9 cellular contexts compared by ENCODE assay signal in the genomic region with DNA sequence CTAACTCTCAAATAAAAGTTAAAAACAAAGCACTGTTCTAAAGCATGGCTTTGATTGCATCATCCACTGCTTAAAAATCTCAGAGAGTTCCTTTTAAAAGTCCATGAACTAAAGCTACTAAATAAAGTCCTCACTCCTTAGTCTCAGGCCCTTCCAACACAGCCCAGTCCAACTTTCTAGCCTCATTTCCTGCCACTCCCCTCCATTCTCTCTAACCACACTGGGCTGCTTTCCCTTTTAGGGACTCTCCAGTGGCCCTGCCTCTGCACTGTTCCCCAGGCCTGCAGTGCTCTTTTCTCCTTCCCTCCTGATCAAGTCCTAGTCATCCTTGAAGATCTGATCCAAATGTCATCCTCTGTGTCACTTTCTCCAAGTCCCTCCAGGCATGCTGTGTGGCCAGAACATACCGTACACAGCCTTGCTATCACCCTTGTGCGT. TPM values are rescaled to one million over a fixed set of nuclear protein-coding genes. Genes with fewer than 3 reads are reported as not detected.
DNase-seq lines count a peak whose midpoint lies in the region; ATAC-seq and TF ChIP-seq lines count a peak whose summit lies in the region.
"Had no signal": no experiment of that assay in that cellular context is flagged by ENCODE, and none has a peak within 500 bp of the region (broad histone marks: within the 10 kb centered on the region; RNA-seq: fewer than 3 reads in every experiment).

No MANE protein-coding gene starts in this region.

- no peak overlapping the region for H3K27ac ChIP-seq in CD4-positive, alpha-beta memory T cell (ENCODE audit: low read depth, low read length)

- ATAC-seq in activated T-helper 17 cell treated with anti-CD3 and anti-CD28 coated beads, Interleukin-2, amount 50 U/mL, for 72 hours (replicated peaks), result peak; percentile 47
- ATAC-seq in left cardiac atrium, result peak; percentile 91 to 93
- peak; percentile 73 for ATAC-seq in stimulated activated naive CD8-positive, alpha-beta T cell treated with anti-CD3 and anti-CD28 coated beads, Interleukin-15, amount 100 ng/mL, for 72 hours

- no peak for TF ChIP-seq CTCF in HFFc6 (IDR thresholded peaks at IDR 0.05)

- H3K9me3 ChIP-seq in CD4-positive, alpha-beta memory T cell (ENCODE audit: control insufficient read depth in 1 of 2, low read length in 2 of 2), result no peaks in the 10 kb centered on the region

- intact Hi-C loops in left cardiac atrium (cut with DNase I), result loop anchor here in 1 of 2 donors (5.0 kb wide), 1 partner anchor 52 kb away; no protein-coding TSS in a partner anchor
- intact Hi-C loops in CD4-positive, alpha-beta memory T cell (cut with micrococcal nuclease), result no loop called here

- H3K36me3 Mint-ChIP-seq in HFFc6 (ENCODE audit: low read depth), result no peaks in the 10 kb centered on the region
- H3K36me3 Mint-ChIP-seq in activated T-helper 17 cell treated with anti-CD3 and anti-CD28 coated beads, Interleukin-2, amount 50 U/mL, for 72 hours (ENCODE audit: low read depth), result no peaks in the 10 kb centered on the region
- H3K36me3 Mint-ChIP-seq in CD4-positive, alpha-beta memory T cell, result no peaks in the 10 kb centered on the region
- H3K36me3 Mint-ChIP-seq: naive B cell had no signal

- peaks cover 51% of the 10 kb centered on the region for H3K4me1 Mint-ChIP-seq in HFFc6 (ENCODE audit: low read depth)
- peaks cover 5% of the 10 kb centered on the region for H3K4me1 Mint-ChIP-seq in activated T-helper 17 cell treated with anti-CD3 and anti-CD28 coated beads, Interleukin-2, amount 50 U/mL, for 72 hours
- peaks cover 8% of the 10 kb centered on the region for H3K4me1 Mint-ChIP-seq in stimulated activated naive CD8-positive, alpha-beta T cell treated with anti-CD3 and anti-CD28 coated beads, Interleukin-15, amount 100 ng/mL, for 72 hours
- peaks cover 0 to 1% (median 0%) of the 10 kb centered on the region in 4 donors for H3K4me1 Mint-ChIP-seq in CD4-positive, alpha-beta memory T cell
- H3K4me1 Mint-ChIP-seq: naive B cell had no signal

- peak overlapping the region; percentile 21 for H3K4me3 Mint-ChIP-seq in HFFc6
- no peak overlapping the region for H3K4me3 Mint-ChIP-seq in activated T-helper 17 cell treated with anti-CD3 and anti-CD28 coated beads, Interleukin-2, amount 50 U/mL, for 72 hours
- H3K4me3 Mint-ChIP-seq in stimulated activated naive CD8-positive, alpha-beta T cell treated with anti-CD3 and anti-CD28 coated beads, Interleukin-15, amount 100 ng/mL, for 72 hours, result no peak overlapping the region
- H3K4me3 Mint-ChIP-seq in CD4-positive, alpha-beta memory T cell, result no peak overlapping the region
- H3K4me3 Mint-ChIP-seq: naive B cell had no signal

- CTCF ChIA-PET in CD4-positive, alpha-beta memory T cell (lab: Charles Lee; ENCODE audit: partially characterized antibody), result interaction anchor here (0.6 kb wide), 1 partner anchor 70 kb away, joined by 3 read pairs; no protein-coding TSS in a partner anchor

- no peaks in the 10 kb centered on the region; the same call in 1 of the 2 replicates for H3K27me3 Mint-ChIP-seq in HFFc6 (ENCODE audit: insufficient read depth)
- peaks cover 4% of the 10 kb centered on the region for H3K27me3 Mint-ChIP-seq in activated T-helper 17 cell treated with anti-CD3 and anti-CD28 coated beads, Interleukin-2, amount 50 U/mL, for 72 hours
- H3K27me3 Mint-ChIP-seq in stimulated activated naive CD8-positive, alpha-beta T cell treated with anti-CD3 and anti-CD28 coated beads, Interleukin-15, amount 100 ng/mL, for 72 hours, result peaks cover 8% of the 10 kb centered on the region
- peaks cover 0 to 2% of the 10 kb centered on the region in 2 donors for H3K27me3 Mint-ChIP-seq in CD4-positive, alpha-beta memory T cell

- H3K36me3 ChIP-seq in CD4-positive, alpha-beta memory T cell (ENCODE audit: insufficient read depth, low read length), result no peaks in the 10 kb centered on the region

- H3K27me3 ChIP-seq in CD4-positive, alpha-beta memory T cell (ENCODE audit: insufficient read depth, low read length), result no peaks in the 10 kb centered on the region

- H3K4me1 ChIP-seq in CD4-positive, alpha-beta memory T cell (ENCODE audit: insufficient read depth, low read length), result no peaks in the 10 kb centered on the region

- H3K4me3 ChIP-seq in CD4-positive, alpha-beta memory T cell (ENCODE audit: low read length in 2 of 2), result no peak overlapping the region

- peak overlapping the region; percentile 81 for H3K27ac Mint-ChIP-seq in HFFc6
- H3K27ac Mint-ChIP-seq in activated T-helper 17 cell treated with anti-CD3 and anti-CD28 coated beads, Interleukin-2, amount 50 U/mL, for 72 hours, result no peak overlapping the region
- peak overlapping the region; percentile 74 to 76 for H3K27ac Mint-ChIP-seq in stimulated activated naive CD8-positive, alpha-beta T cell treated with anti-CD3 and anti-CD28 coated beads, Interleukin-15, amount 100 ng/mL, for 72 hours
- H3K27ac Mint-ChIP-seq in CD4-positive, alpha-beta memory T cell, result no peak overlapping the region

- no peaks in the 10 kb centered on the region for H3K9me3 Mint-ChIP-seq in HFFc6
- no peaks in the 10 kb centered on the region for H3K9me3 Mint-ChIP-seq in activated T-helper 17 cell treated with anti-CD3 and anti-CD28 coated beads, Interleukin-2, amount 50 U/mL, for 72 hours
- no peaks in the 10 kb centered on the region for H3K9me3 Mint-ChIP-seq in stimulated activated naive CD8-positive, alpha-beta T cell treated with anti-CD3 and anti-CD28 coated beads, Interleukin-15, amount 100 ng/mL, for 72 hours
- H3K9me3 Mint-ChIP-seq in CD4-positive, alpha-beta memory T cell, result peaks cover 0 to 2% (median 0%) of the 10 kb centered on the region in 8 donors

- DNase-seq in HFFc6 (peak; percentile 10), left cardiac atrium (no peak), islet precursor cell (no peak), SKM-1 (lab: John Stamatoyannopoulos, UW; ENCODE audit: unreplicated experiment) (no peak)
- DNase-seq in stimulated activated naive CD8-positive, alpha-beta T cell treated with anti-CD3 and anti-CD28 coated beads, Interleukin-15, amount 100 ng/mL, for 72 hours, result peak in 1 of 2 donors; percentile 3
- DNase-seq in CD4-positive, alpha-beta memory T cell, result no peak
- DNase-seq: activated gamma-delta T cell treated with Interleukin-2 at 50 U/mL for 16 hours, naive B cell had no signal

- POLR2A ChIA-PET in CD4-positive, alpha-beta memory T cell (lab: Charles Lee; ENCODE audit: partially characterized antibody), result no interaction called here

RNA-seq across cellular contexts. Expression of a gene that starts 56.9 kb away (rescaled TPM):
- total RNA-seq in HFFc6 (2021; fragmentation: NEBNext Ultra II Directional; extraction: Animal tissue kit (Norgen Biotek cat#: 25700)), result 10 to 100 TPM; 33.7 to 66.0 (median 39.9) TPM
- under 1 TPM in 1 of 2 donors, not detected in 1; 0.64 TPM for total RNA-seq in activated T-helper 17 cell treated with anti-CD3 and anti-CD28 coated beads, Interleukin-2, amount 50 U/mL, for 72 hours
- 100 to 1,000 TPM; 173 to 184 TPM for total RNA-seq in left cardiac atrium
- not detected for total RNA-seq in CD4-positive, alpha-beta memory T cell
- not detected for polyA plus RNA-seq in CD4-positive, alpha-beta memory T cell

Comparison
In these comparisons a context has a peak if more than half of its experiments do, and no peak if none do; other contexts are left out.
1. H3K27ac Mint-ChIP-seq: peak in HFFc6 (single experiment) and stimulated activated naive CD8-positive, alpha-beta T cell treated with anti-CD3 and anti-CD28 coated beads, Interleukin-15, amount 100 ng/mL, for 72 hours (2 of 2); none in activated T-helper 17 cell treated with anti-CD3 and anti-CD28 coated beads, Interleukin-2, amount 50 U/mL, for 72 hours (single experiment) and CD4-positive, alpha-beta memory T cell (0 of 7).
2. RNA of a gene that starts 56.9 kb away (total RNA-seq): 173 to 184 TPM in left cardiac atrium and 33.7 to 66.0 TPM in HFFc6; 0.64 TPM in activated T-helper 17 cell treated with anti-CD3 and anti-CD28 coated beads, Interleukin-2, amount 50 U/mL, for 72 hours and not detected in CD4-positive, alpha-beta memory T cell; every median in the first group is over 10 times any median in the second.
3. Peak in every context shown above with its lines, with median percentiles within 50 percentile points of each other: ATAC-seq.